Comparison of ENCODE assay signal across 12 cellular contexts in the genomic region with DNA sequence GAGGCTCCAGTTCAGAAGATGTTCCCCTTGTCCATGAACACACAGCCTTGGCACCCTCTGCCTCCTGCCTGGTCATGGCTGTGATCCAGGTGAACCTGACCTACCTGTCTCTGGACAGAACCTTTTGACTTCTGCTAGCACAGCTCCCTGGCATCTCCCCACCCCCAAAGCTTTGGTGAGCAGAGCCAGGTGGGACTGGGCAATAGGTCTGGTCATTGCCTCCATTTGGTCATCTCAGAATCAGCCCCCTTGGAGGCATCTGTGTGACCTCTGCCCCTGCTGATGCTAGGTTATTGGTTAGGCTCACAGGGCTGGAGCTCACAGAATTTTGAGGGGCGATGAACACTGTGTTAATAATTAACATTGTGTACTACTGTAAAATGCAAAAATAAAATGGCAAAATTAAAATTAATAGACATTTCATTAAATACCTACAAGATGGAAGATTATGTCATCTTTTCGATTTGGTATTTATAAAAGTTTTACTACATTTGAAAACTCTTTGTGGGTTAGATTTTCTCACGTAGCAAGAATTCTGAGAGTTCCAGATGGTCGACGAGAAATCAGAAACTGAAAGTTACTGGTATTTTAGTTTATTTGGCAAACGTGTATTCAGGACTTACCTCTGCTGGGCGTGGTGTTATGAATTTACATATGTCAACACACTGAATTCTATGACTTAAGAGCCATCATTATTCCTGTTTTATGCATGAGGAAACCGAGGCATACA. TPM values are rescaled to one million over a fixed set of nuclear protein-coding genes. Genes with fewer than 3 reads are reported as not detected.
DNase-seq lines count a peak whose midpoint lies in the region; ATAC-seq and TF ChIP-seq lines count a peak whose summit lies in the region.
"Had no signal": no experiment of that assay in that cellular context is flagged by ENCODE, and none has a peak within 500 bp of the region (broad histone marks: within the 10 kb centered on the region; RNA-seq: fewer than 3 reads in every experiment).

No MANE protein-coding gene starts in this region.

- no peak overlapping the region for H3K4me3 ChIP-seq in mucosa of descending colon
- no peak overlapping the region for H3K4me3 ChIP-seq in H7 (ENCODE audit: insufficient read depth, low read depth, low read length)
- H3K4me3 ChIP-seq: heart left ventricle had no signal

- H3K36me3 ChIP-seq in mucosa of descending colon (ENCODE audit: low read depth) (no peaks in the 10 kb centered on the region), H7 (replicated peaks; ENCODE audit: control insufficient read depth, insufficient read depth, low read length) (no peaks in the 10 kb centered on the region)
- H3K36me3 ChIP-seq: heart left ventricle had no signal

- no peaks in the 10 kb centered on the region for H3K36me3 Mint-ChIP-seq in activated T-cell treated with anti-CD3 and anti-CD28 coated beads, Interleukin-2, amount 50 U/mL, for 72 hours (ENCODE audit: insufficient read depth in 2 of 2)

- DNase-seq in NCI-H69 (lab: John Stamatoyannopoulos, UW) (peak; percentile 26), mucosa of descending colon (peak in 1 of 3 donors; percentile 60), H7 (no peak), DMS79 treated with DMSO at 0.1 percent for 48 hours (lab: John Stamatoyannopoulos, UW) (no peak), HK-2 (ENCODE audit: unreplicated experiment) (no peak)
- no peak for DNase-seq in activated T-cell treated with anti-CD3 and anti-CD28 coated beads, Interleukin-2, amount 50 U/mL, for 72 hours
- DNase-seq: EL, NCI-H1092 had no signal

- peak overlapping the region in 1 of 2 donors; percentile 29 for H3K4me3 Mint-ChIP-seq in activated T-cell treated with anti-CD3 and anti-CD28 coated beads, Interleukin-2, amount 50 U/mL, for 72 hours
- H3K4me3 Mint-ChIP-seq: nephron had no signal

- no peak for TF ChIP-seq CTCF in mucosa of descending colon (IDR thresholded peaks at IDR 0.05)

- peaks cover 17% of the 10 kb centered on the region for H3K4me1 ChIP-seq in mucosa of descending colon (ENCODE audit: low read depth)

- no peaks in the 10 kb centered on the region for H3K27me3 Mint-ChIP-seq in activated T-cell treated with anti-CD3 and anti-CD28 coated beads, Interleukin-2, amount 50 U/mL, for 72 hours (ENCODE audit: low read depth)

- no peaks in the 10 kb centered on the region for H3K9me3 Mint-ChIP-seq in activated T-cell treated with anti-CD3 and anti-CD28 coated beads, Interleukin-2, amount 50 U/mL, for 72 hours
- H3K9me3 Mint-ChIP-seq: nephron had no signal

- H3K27ac Mint-ChIP-seq in activated T-cell treated with anti-CD3 and anti-CD28 coated beads, Interleukin-2, amount 50 U/mL, for 72 hours: no peak overlapping the region

- no peaks in the 10 kb centered on the region for H3K27me3 ChIP-seq in H7 (ENCODE audit: control insufficient read depth, insufficient read depth, low read length)
- H3K27me3 ChIP-seq: heart left ventricle had no signal

- ATAC-seq in GM18858 (IDR thresholded peaks at IDR 0.05; ENCODE audit: unreplicated experiment) (peak; percentile 63), GM21825 (IDR thresholded peaks at IDR 0.05; ENCODE audit: unreplicated experiment) (peak; percentile 67), mucosa of descending colon (peak; percentile 41)
- ATAC-seq in activated T-cell treated with anti-CD3 and anti-CD28 coated beads, Interleukin-2, amount 50 U/mL, for 72 hours (replicated peaks in 1 of 2): no peak
- ATAC-seq: heart left ventricle had no signal

- H3K4me1 Mint-ChIP-seq in activated T-cell treated with anti-CD3 and anti-CD28 coated beads, Interleukin-2, amount 50 U/mL, for 72 hours (ENCODE audit: low read depth): no peaks in the 10 kb centered on the region

- intact Hi-C loops in mucosa of descending colon (cut with DNase I, micrococcal nuclease): no loop called here

- no peaks in the 10 kb centered on the region for H3K9me3 ChIP-seq in mucosa of descending colon
- H3K9me3 ChIP-seq: heart left ventricle had no signal

RNA-seq across cellular contexts. Expression of a gene that starts 8.3 kb away (rescaled TPM):
- 10 to 100 TPM; 32.7 to 62.4 (median 37.7) TPM for total RNA-seq in mucosa of descending colon
- 37.5 and 43.9 TPM in 2 replicates for total RNA-seq in H7 (2014; rRNA removed; shearing (Covaris generic))
- total RNA-seq in activated T-cell treated with anti-CD3 and anti-CD28 coated beads, Interleukin-2, amount 50 U/mL, for 72 hours: 10 to 100 TPM; 25.3 to 26.4 TPM

RNA-seq across cellular contexts. Expression of a gene that starts 35.8 kb away (rescaled TPM):
- under 1 TPM in 1 of 3 donors, not detected in 2; 0.67 TPM for total RNA-seq in mucosa of descending colon
- 0.41 TPM in 1 of 2 replicates, not detected in the other for total RNA-seq in H7 (2014; rRNA removed; shearing (Covaris generic))
- total RNA-seq in activated T-cell treated with anti-CD3 and anti-CD28 coated beads, Interleukin-2, amount 50 U/mL, for 72 hours: not detected

Comparison
In these comparisons a context has a peak if more than half of its experiments do, and no peak if none do; other contexts are left out.
1. ATAC-seq: peak in GM18858 (single experiment), GM21825 (single experiment) and mucosa of descending colon (single experiment); none in activated T-cell treated with anti-CD3 and anti-CD28 coated beads, Interleukin-2, amount 50 U/mL, for 72 hours (0 of 2).